Comparison of ENCODE assay signal across 8 cellular contexts in the genomic region with DNA sequence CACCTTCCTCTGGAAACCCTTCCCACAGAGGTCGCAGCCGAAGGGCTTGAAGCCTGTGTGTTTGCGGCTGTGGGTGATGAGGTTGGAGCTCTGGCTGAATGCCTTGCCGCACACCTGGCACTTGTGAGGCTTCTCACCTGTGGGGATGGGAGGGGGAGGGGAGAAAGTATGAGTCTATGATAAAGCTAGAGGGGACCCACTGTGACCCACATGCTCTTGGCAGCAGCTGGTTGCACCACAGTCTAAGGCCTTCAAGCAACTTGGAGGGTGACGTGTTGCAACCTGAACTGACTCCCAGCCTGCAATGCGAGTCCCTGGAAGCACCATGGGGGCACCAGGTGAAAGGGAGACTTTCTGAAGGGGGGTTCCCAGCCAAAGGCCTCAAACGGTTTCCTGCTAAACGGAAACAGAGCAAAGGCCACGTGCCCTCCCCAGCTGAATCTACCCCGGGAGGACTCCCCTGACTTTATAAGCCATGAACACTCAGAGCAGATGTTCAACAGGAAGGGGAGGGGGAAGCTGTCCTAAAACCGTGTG. TPM values are rescaled to one million over a fixed set of nuclear protein-coding genes. Genes with fewer than 3 reads are reported as not detected.
A peak's percentile ranks its signal among the peaks of the same experiment; 100 is the strongest.
DNase-seq lines count a peak whose midpoint lies in the region; ATAC-seq and TF ChIP-seq lines count a peak whose summit lies in the region.

No MANE protein-coding gene starts in this region.

- H3K9me2 ChIP-seq in hepatocyte (replicated peaks; ENCODE audit: insufficient read depth): no peaks in the 10 kb centered on the region

- no peak overlapping the region for H3K9ac ChIP-seq in OCI-LY3 (ENCODE audit: low read length)

- no peaks in the 10 kb centered on the region for H3K9me3 ChIP-seq in OCI-LY3 (ENCODE audit: insufficient read depth, low read length)
- H3K9me3 ChIP-seq in thymus (ENCODE audit: control insufficient read depth): peaks cover 1% of the 10 kb centered on the region
- no peaks in the 10 kb centered on the region for H3K9me3 ChIP-seq in hepatocyte (ENCODE audit: low read depth)

- H3K4me3 ChIP-seq in OCI-LY3 (ENCODE audit: low read length): no peak overlapping the region
- H3K4me3 ChIP-seq in thymus (ENCODE audit: low read length): peak overlapping the region; percentile 14
- H3K4me3 ChIP-seq in hepatocyte: no peak overlapping the region

- peaks cover 51% of the 10 kb centered on the region for H3K36me3 Mint-ChIP-seq in activated naive CD8-positive, alpha-beta T cell treated with anti-CD3 and anti-CD28 coated beads, Interleukin-2, amount 10 ng/mL, durations not matched to agents 7 days and 5 days

- no peaks in the 10 kb centered on the region for H3K27me3 Mint-ChIP-seq in activated naive CD8-positive, alpha-beta T cell treated with anti-CD3 and anti-CD28 coated beads, Interleukin-2, amount 10 ng/mL, durations not matched to agents 7 days and 5 days

- H3K27ac Mint-ChIP-seq in activated naive CD8-positive, alpha-beta T cell treated with anti-CD3 and anti-CD28 coated beads, Interleukin-2, amount 10 ng/mL, durations not matched to agents 7 days and 5 days: peak overlapping the region; percentile 68

- H3K27me3 ChIP-seq in OCI-LY3 (ENCODE audit: low read depth, low read length): no peaks in the 10 kb centered on the region
- H3K27me3 ChIP-seq in thymus (ENCODE audit: control insufficient read depth, insufficient read depth): no peaks in the 10 kb centered on the region
- peaks cover 89% of the 10 kb centered on the region for H3K27me3 ChIP-seq in hepatocyte

- no peaks in the 10 kb centered on the region for H3K9me3 Mint-ChIP-seq in activated naive CD8-positive, alpha-beta T cell treated with anti-CD3 and anti-CD28 coated beads, Interleukin-2, amount 10 ng/mL, durations not matched to agents 7 days and 5 days

- H3K4me1 ChIP-seq in OCI-LY3 (ENCODE audit: low read length) (peaks cover 39% of the 10 kb centered on the region), thymus (ENCODE audit: control insufficient read depth, insufficient read depth, low read length) (peaks cover 53% of the 10 kb centered on the region), hepatocyte (ENCODE audit: insufficient read depth) (peaks cover 4% of the 10 kb centered on the region)

- H2AFZ ChIP-seq in OCI-LY3 (ENCODE audit: low read depth, low read length) (peak overlapping the region; percentile 54; the same call in 1 of the 2 replicates), hepatocyte (no peak overlapping the region)

- H3K36me3 ChIP-seq in OCI-LY3 (replicated peaks; ENCODE audit: low read depth, low read length): peaks cover 12% of the 10 kb centered on the region
- peaks cover 27% of the 10 kb centered on the region for H3K36me3 ChIP-seq in thymus (ENCODE audit: control insufficient read depth, insufficient read depth)
- no peaks in the 10 kb centered on the region for H3K36me3 ChIP-seq in hepatocyte (replicated peaks; ENCODE audit: insufficient read depth, low read depth)

- peak overlapping the region; percentile 60 for H3K4me3 Mint-ChIP-seq in activated naive CD8-positive, alpha-beta T cell treated with anti-CD3 and anti-CD28 coated beads, Interleukin-2, amount 10 ng/mL, durations not matched to agents 7 days and 5 days

- H3K27ac ChIP-seq in OCI-LY3 (ENCODE audit: low read length) (0 out of 2 replicates have a peak overlapping the region, but pooled peaks have one; percentile 4), thymus (ENCODE audit: low read depth) (peak overlapping the region; percentile 79), hepatocyte (no peak overlapping the region)

- peaks cover 63% of the 10 kb centered on the region for H3K4me1 Mint-ChIP-seq in activated naive CD8-positive, alpha-beta T cell treated with anti-CD3 and anti-CD28 coated beads, Interleukin-2, amount 10 ng/mL, durations not matched to agents 7 days and 5 days

- ATAC-seq in activated naive CD8-positive, alpha-beta T cell treated with anti-CD3 and anti-CD28 coated beads, Interleukin-2, amount 10 ng/mL, durations not matched to agents 7 days and 5 days (ENCODE audit: low read depth): peak; percentile 87
- ATAC-seq in HG03095 (IDR thresholded peaks at IDR 0.05; ENCODE audit: unreplicated experiment): no peak

- DNase-seq in NCI-H345 (lab: John Stamatoyannopoulos, UW) (peak; percentile 25), NCI-H345 treated with DMSO at 0.1 percent for 48 hours (lab: John Stamatoyannopoulos, UW; ENCODE audit: unreplicated experiment) (no peak), HPDE6-E6E7 (ENCODE audit: extremely low spot score) (no peak), hepatocyte (ENCODE audit: low spot score) (no peak)
- peak; percentile 63 for DNase-seq in activated naive CD8-positive, alpha-beta T cell treated with anti-CD3 and anti-CD28 coated beads, Interleukin-2, amount 10 ng/mL, durations not matched to agents 7 days and 5 days

- H3K79me2 ChIP-seq in OCI-LY3 (ENCODE audit: low read length) (no peaks in the 10 kb centered on the region), hepatocyte (no peaks in the 10 kb centered on the region)

- H4K20me1 ChIP-seq in OCI-LY3 (ENCODE audit: insufficient read depth, low read length): no peaks in the 10 kb centered on the region
- no peaks in the 10 kb centered on the region for H4K20me1 ChIP-seq in hepatocyte (ENCODE audit: insufficient read depth, poor library complexity, severe bottlenecking)

- no peak for TF ChIP-seq CTCF in OCI-LY3 (IDR thresholded peaks at IDR 0.05; ENCODE audit: low read depth, low read length)
- TF ChIP-seq CTCF in hepatocyte (IDR thresholded peaks at IDR 0.05; ENCODE audit: poor library complexity): no peak

- POLR2A ChIA-PET in activated naive CD8-positive, alpha-beta T cell treated with anti-CD3 and anti-CD28 coated beads, Interleukin-2, amount 10 ng/mL, durations not matched to agents 7 days and 5 days (lab: Charles Lee): interaction anchor here (1.4 to 5.3 kb wide), 5 partner anchors 9 to 161 kb away, joined by 3 to 83 read pairs (median 5); a partner anchor contains a TSS

- WGBS in thymus: 5% methylated on average over 11 of the region's 11 CpGs
- WGBS in hepatocyte (ENCODE audit: low lambda C conversion rate, missing lambda C conversion rate): 55% methylated on average over 11 of the region's 11 CpGs

- H3K4me2 ChIP-seq in OCI-LY3 (ENCODE audit: low read length): peak overlapping the region; percentile 30
- H3K4me2 ChIP-seq in hepatocyte: no peak overlapping the region

RNA-seq across cellular contexts. Expression of a gene that starts 10.6 kb away (rescaled TPM):
- 10 to 100 TPM; 52.2 to 56.4 TPM for total RNA-seq in activated naive CD8-positive, alpha-beta T cell treated with anti-CD3 and anti-CD28 coated beads, Interleukin-2, amount 10 ng/mL, durations not matched to agents 7 days and 5 days
- polyA plus RNA-seq in thymus: 12.6 TPM
- 0.10 and 0.24 TPM in 2 replicates for total RNA-seq in hepatocyte
- 0.41 TPM in 1 of 2 replicates, not detected in the other for polyA plus RNA-seq in hepatocyte

Comparison
In these comparisons a context has a peak if more than half of its experiments do, and no peak if none do; other contexts are left out.
1. DNase-seq: peak in NCI-H345 (single experiment) and activated naive CD8-positive, alpha-beta T cell treated with anti-CD3 and anti-CD28 coated beads, Interleukin-2, amount 10 ng/mL, durations not matched to agents 7 days and 5 days (single experiment); none in NCI-H345 treated with DMSO at 0.1 percent for 48 hours (single experiment), HPDE6-E6E7 (single experiment) and hepatocyte (single experiment).
2. RNA of a gene that starts 10.6 kb away (total RNA-seq): 52.2 to 56.4 TPM in activated naive CD8-positive, alpha-beta T cell treated with anti-CD3 and anti-CD28 coated beads, Interleukin-2, amount 10 ng/mL, durations not matched to agents 7 days and 5 days; 0.10 to 0.24 TPM in hepatocyte; every median in the first group is over 10 times any median in the second.